1 cellular context compared by ENCODE assay signal in genomic region chr19:29634731-29635130, GRCh38.
TF ChIP-seq lines count a peak whose summit lies in the region.

No MANE protein-coding gene starts in this region.

TF ChIP-seq in SK-N-SH, 30 proteins besides CTCF, POLR2A, EP300 and RAD21 (continued from another document):
- TF ChIP-seq, protein P1, sequence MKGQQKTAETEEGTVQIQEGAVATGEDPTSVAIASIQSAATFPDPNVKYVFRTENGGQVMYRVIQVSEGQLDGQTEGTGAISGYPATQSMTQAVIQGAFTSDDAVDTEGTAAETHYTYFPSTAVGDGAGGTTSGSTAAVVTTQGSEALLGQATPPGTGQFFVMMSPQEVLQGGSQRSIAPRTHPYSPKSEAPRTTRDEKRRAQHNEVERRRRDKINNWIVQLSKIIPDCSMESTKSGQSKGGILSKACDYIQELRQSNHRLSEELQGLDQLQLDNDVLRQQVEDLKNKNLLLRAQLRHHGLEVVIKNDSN (IDR thresholded peaks at IDR 0.05; ENCODE audit: borderline replicate concordance, low read depth) = no peak
- TF ChIP-seq FOXJ3 (CRISPR knock-in tag; IDR thresholded peaks at IDR 0.05) (no peak), JUND (IDR thresholded peaks at IDR 0.05) (no peak), POLR2AphosphoS5 (IDR thresholded peaks at IDR 0.05; ENCODE audit: low read depth, low read length) (no peak), NFIC (IDR thresholded peaks at IDR 0.05; ENCODE audit: borderline replicate concordance) (no peak), RXRA (IDR thresholded peaks at IDR 0.05; ENCODE audit: borderline replicate concordance, low read depth) (no peak), TEAD4 (IDR thresholded peaks at IDR 0.05; ENCODE audit: borderline replicate concordance, insufficient read depth) (no peak), TCF12 (IDR thresholded peaks at IDR 0.05) (no peak), FOSL2 (IDR thresholded peaks at IDR 0.05; ENCODE audit: borderline replicate concordance, low read depth) (no peak), MXI1 (IDR thresholded peaks at IDR 0.05; ENCODE audit: low read depth, low read length) (no peak), EZH2phosphoT487 (IDR thresholded peaks at IDR 0.05; ENCODE audit: borderline replicate concordance, low read depth) (no peak), YY1 (IDR thresholded peaks at IDR 0.05; ENCODE audit: low read depth) (no peak), RCOR1 (IDR thresholded peaks at IDR 0.05; ENCODE audit: low read length) (no peak)
- TF ChIP-seq, protein P2, sequence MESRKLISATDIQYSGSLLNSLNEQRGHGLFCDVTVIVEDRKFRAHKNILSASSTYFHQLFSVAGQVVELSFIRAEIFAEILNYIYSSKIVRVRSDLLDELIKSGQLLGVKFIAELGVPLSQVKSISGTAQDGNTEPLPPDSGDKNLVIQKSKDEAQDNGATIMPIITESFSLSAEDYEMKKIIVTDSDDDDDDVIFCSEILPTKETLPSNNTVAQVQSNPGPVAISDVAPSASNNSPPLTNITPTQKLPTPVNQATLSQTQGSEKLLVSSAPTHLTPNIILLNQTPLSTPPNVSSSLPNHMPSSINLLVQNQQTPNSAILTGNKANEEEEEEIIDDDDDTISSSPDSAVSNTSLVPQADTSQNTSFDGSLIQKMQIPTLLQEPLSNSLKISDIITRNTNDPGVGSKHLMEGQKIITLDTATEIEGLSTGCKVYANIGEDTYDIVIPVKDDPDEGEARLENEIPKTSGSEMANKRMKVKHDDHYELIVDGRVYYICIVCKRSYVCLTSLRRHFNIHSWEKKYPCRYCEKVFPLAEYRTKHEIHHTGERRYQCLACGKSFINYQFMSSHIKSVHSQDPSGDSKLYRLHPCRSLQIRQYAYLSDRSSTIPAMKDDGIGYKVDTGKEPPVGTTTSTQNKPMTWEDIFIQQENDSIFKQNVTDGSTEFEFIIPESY (IDR thresholded peaks at IDR 0.05; ENCODE audit: borderline replicate concordance, low read depth) = no peak
- TF ChIP-seq, protein P3, sequence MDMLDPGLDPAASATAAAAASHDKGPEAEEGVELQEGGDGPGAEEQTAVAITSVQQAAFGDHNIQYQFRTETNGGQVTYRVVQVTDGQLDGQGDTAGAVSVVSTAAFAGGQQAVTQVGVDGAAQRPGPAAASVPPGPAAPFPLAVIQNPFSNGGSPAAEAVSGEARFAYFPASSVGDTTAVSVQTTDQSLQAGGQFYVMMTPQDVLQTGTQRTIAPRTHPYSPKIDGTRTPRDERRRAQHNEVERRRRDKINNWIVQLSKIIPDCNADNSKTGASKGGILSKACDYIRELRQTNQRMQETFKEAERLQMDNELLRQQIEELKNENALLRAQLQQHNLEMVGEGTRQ (IDR thresholded peaks at IDR 0.05; ENCODE audit: borderline replicate concordance, low read depth, low read length) = no peak
